Comparison of ENCODE assay signal across 28 cellular contexts in the genomic region with DNA sequence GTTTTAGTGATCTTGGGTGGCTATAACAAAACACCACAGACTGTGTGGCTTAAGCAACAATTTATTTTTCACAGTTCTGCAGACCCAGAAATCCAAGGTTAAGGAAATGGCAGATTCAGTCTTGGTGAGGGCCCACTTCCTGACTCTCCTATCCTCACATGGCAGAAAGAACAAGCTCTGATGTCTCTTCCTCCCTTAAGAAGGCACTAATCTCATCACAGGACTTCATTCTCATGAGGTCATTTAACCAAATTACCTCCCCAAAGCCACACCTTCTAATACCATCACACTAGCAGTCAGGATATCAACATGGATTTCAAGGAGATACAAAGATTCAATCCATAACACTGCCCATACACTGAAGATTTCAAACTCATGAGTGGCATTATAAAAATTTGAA.
"Had no signal": no experiment of that assay in that cellular context is flagged by ENCODE, and none has a peak within 500 bp of the region (broad histone marks: within the 10 kb centered on the region; RNA-seq: fewer than 3 reads in every experiment).

No MANE protein-coding gene starts in this region.

- H3K9me3 Mint-ChIP-seq: activated CD4-positive, alpha-beta T cell treated with anti-CD3 and anti-CD28 coated beads, Interleukin-2, amount 10 ng/mL, durations not matched to agents 7 days and 5 days; activated naive CD4-positive, alpha-beta T cell treated with anti-CD3 and anti-CD28 coated beads, Interleukin-2, amount 10 ng/mL, durations not matched to agents 7 days and 5 days; brain had no signal

- H3K36me3 ChIP-seq: ascending aorta, breast epithelium, cardiac muscle cell, colonic mucosa, esophagus muscularis mucosa, gastrocnemius medialis, heart right ventricle had no signal

- H3K4me1 ChIP-seq: ascending aorta, breast epithelium, colonic mucosa, esophagus muscularis mucosa, foreskin keratinocyte, gastrocnemius medialis, heart right ventricle had no signal

- H3K4me3 ChIP-seq: ascending aorta, breast epithelium, cardiac muscle cell, colonic mucosa, esophagus muscularis mucosa, gastrocnemius medialis, heart right ventricle had no signal

- H3K36me3 Mint-ChIP-seq: activated naive CD4-positive, alpha-beta T cell treated with anti-CD3 and anti-CD28 coated beads, Interleukin-2, amount 10 ng/mL, durations not matched to agents 7 days and 5 days; activated naive CD4-positive, alpha-beta T cell treated with anti-CD3 and anti-CD28 coated beads, Interleukin-2, amount 50 U/mL, for 72 hours; activated naive CD8-positive, alpha-beta T cell treated with anti-CD3 and anti-CD28 coated beads, Interleukin-2, amount 10 ng/mL, durations not matched to agents 7 days and 5 days; brain had no signal

- H3K27ac ChIP-seq: ascending aorta, breast epithelium, cardiac muscle cell, colonic mucosa, esophagus muscularis mucosa, foreskin keratinocyte, gastrocnemius medialis, heart right ventricle had no signal

- H3K27ac Mint-ChIP-seq: activated CD4-positive, alpha-beta memory T cell treated with anti-CD3 and anti-CD28 coated beads, Interleukin-2, amount 10 ng/mL, durations not matched to agents 7 days and 5 days; activated CD4-positive, alpha-beta T cell treated with anti-CD3 and anti-CD28 coated beads, Interleukin-2, amount 10 ng/mL, durations not matched to agents 7 days and 5 days; activated naive CD4-positive, alpha-beta T cell treated with anti-CD3 and anti-CD28 coated beads, Interleukin-2, amount 10 ng/mL, durations not matched to agents 7 days and 5 days; activated naive CD4-positive, alpha-beta T cell treated with anti-CD3 and anti-CD28 coated beads, Interleukin-2, amount 50 U/mL, for 72 hours; activated naive CD8-positive, alpha-beta T cell treated with anti-CD3 and anti-CD28 coated beads, Interleukin-2, amount 10 ng/mL, durations not matched to agents 7 days and 5 days; activated T-cell treated with anti-CD3 and anti-CD28 coated beads, Interleukin-2, amount 50 U/mL, for 24 hours; brain had no signal

- DNase-seq: activated CD4-positive, alpha-beta memory T cell treated with anti-CD3 and anti-CD28 coated beads, Interleukin-2, amount 10 ng/mL, durations not matched to agents 7 days and 5 days; activated CD4-positive, alpha-beta T cell treated with anti-CD3 and anti-CD28 coated beads for 1 hour; activated CD4-positive, alpha-beta T cell treated with anti-CD3 and anti-CD28 coated beads for 4 hours; activated CD4-positive, alpha-beta T cell treated with anti-CD3 and anti-CD28 coated beads, Interleukin-2, amount 10 ng/mL, durations not matched to agents 7 days and 5 days; activated CD4-positive, alpha-beta T cell treated with anti-CD3 and anti-CD28 coated beads, Interleukin-2, amount 50 U/mL, for 4 hours; activated CD8-positive, alpha-beta memory T cell treated with anti-CD3 and anti-CD28 coated beads, Interleukin-2, amount 50 U/mL, for 48 hours; activated gamma-delta T cell; activated naive CD4-positive, alpha-beta T cell; activated naive CD4-positive, alpha-beta T cell treated with anti-CD3 and anti-CD28 coated beads, Interleukin-2, amount 10 ng/mL, durations not matched to agents 7 days and 5 days; activated naive CD8-positive, alpha-beta T cell treated with anti-CD3 and anti-CD28 coated beads, Interleukin-2, amount 10 ng/mL, durations not matched to agents 7 days and 5 days; activated T-cell treated with anti-CD3 and anti-CD28 coated beads for 4 hours; activated T-cell treated with anti-CD3 and anti-CD28 coated beads, Interleukin-2, amount 50 U/mL, for 24 hours; activated T-cell treated with anti-CD3 and anti-CD28 coated beads, Interleukin-2, amount 50 U/mL, for 72 hours; central memory CD4-positive, alpha-beta T cell; cerebellar nuclear complex; colonic mucosa; effector CD8-positive, alpha-beta T cell; erythroblast; gastrocnemius medialis; heart right ventricle; T-helper 2 cell had no signal

- H3K4me3 Mint-ChIP-seq: activated CD4-positive, alpha-beta memory T cell treated with anti-CD3 and anti-CD28 coated beads, Interleukin-2, amount 10 ng/mL, durations not matched to agents 7 days and 5 days; activated CD4-positive, alpha-beta T cell treated with anti-CD3 and anti-CD28 coated beads, Interleukin-2, amount 10 ng/mL, durations not matched to agents 7 days and 5 days; activated naive CD4-positive, alpha-beta T cell treated with anti-CD3 and anti-CD28 coated beads, Interleukin-2, amount 10 ng/mL, durations not matched to agents 7 days and 5 days; activated naive CD8-positive, alpha-beta T cell treated with anti-CD3 and anti-CD28 coated beads, Interleukin-2, amount 10 ng/mL, durations not matched to agents 7 days and 5 days; activated T-cell treated with anti-CD3 and anti-CD28 coated beads, Interleukin-2, amount 50 U/mL, for 24 hours; activated T-cell treated with anti-CD3 and anti-CD28 coated beads, Interleukin-2, amount 50 U/mL, for 72 hours; brain had no signal

- ATAC-seq: activated naive CD4-positive, alpha-beta T cell treated with anti-CD3 and anti-CD28 coated beads, Interleukin-2, amount 50 U/mL, for 72 hours; activated T-cell treated with anti-CD3 and anti-CD28 coated beads, Interleukin-2, amount 50 U/mL, for 72 hours; foreskin keratinocyte; gastrocnemius medialis; heart right ventricle had no signal

- H3K4me1 Mint-ChIP-seq: activated CD4-positive, alpha-beta memory T cell treated with anti-CD3 and anti-CD28 coated beads, Interleukin-2, amount 10 ng/mL, durations not matched to agents 7 days and 5 days; activated CD4-positive, alpha-beta T cell treated with anti-CD3 and anti-CD28 coated beads, Interleukin-2, amount 10 ng/mL, durations not matched to agents 7 days and 5 days; activated naive CD4-positive, alpha-beta T cell treated with anti-CD3 and anti-CD28 coated beads, Interleukin-2, amount 10 ng/mL, durations not matched to agents 7 days and 5 days; activated naive CD8-positive, alpha-beta T cell treated with anti-CD3 and anti-CD28 coated beads, Interleukin-2, amount 10 ng/mL, durations not matched to agents 7 days and 5 days; brain had no signal

- H3K27me3 Mint-ChIP-seq: activated CD4-positive, alpha-beta memory T cell treated with anti-CD3 and anti-CD28 coated beads, Interleukin-2, amount 10 ng/mL, durations not matched to agents 7 days and 5 days; activated CD4-positive, alpha-beta T cell treated with anti-CD3 and anti-CD28 coated beads, Interleukin-2, amount 10 ng/mL, durations not matched to agents 7 days and 5 days; activated naive CD4-positive, alpha-beta T cell treated with anti-CD3 and anti-CD28 coated beads, Interleukin-2, amount 10 ng/mL, durations not matched to agents 7 days and 5 days; activated naive CD8-positive, alpha-beta T cell treated with anti-CD3 and anti-CD28 coated beads, Interleukin-2, amount 10 ng/mL, durations not matched to agents 7 days and 5 days; activated T-cell treated with anti-CD3 and anti-CD28 coated beads, Interleukin-2, amount 50 U/mL, for 24 hours; brain had no signal

- H3K27me3 ChIP-seq: ascending aorta, breast epithelium, cardiac muscle cell, colonic mucosa, esophagus muscularis mucosa, foreskin keratinocyte, gastrocnemius medialis, heart right ventricle had no signal

- H3K9me3 ChIP-seq: ascending aorta, breast epithelium, colonic mucosa, esophagus muscularis mucosa, gastrocnemius medialis had no signal
